ENCODE assay signal across 8 cellular contexts in the genomic region with DNA sequence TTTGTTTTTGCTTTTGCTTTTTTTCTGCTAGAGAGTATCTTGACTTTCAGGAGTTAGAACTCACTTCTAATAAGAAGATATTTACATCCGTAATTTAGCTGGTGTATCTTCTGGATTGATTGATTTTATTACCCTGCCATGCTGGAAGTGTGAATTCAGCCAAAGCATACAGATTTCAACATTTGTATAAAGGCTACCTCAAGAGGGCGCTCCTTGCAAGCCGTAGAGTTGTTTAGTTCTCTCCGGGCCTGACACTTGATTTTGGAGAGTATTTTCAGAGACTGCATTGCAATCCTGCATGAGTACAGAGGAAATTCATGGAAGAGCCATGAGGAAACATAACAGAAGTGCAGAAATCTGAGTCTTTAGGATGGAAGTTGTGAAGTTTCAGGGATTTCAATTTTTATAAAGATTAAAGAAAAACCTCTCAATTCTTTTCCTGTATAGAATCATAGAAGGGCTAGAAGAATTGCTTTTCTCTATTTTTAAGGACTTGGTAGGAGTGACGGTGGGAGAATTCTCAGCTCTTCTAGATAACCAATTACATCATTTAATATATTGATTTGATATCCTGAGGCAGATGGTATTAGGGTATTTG.
DNase-seq lines count a peak whose midpoint lies in the region; ATAC-seq and TF ChIP-seq lines count a peak whose summit lies in the region.

No MANE protein-coding gene starts in this region.

- H3K4me1 Mint-ChIP-seq in mesothelial cell of epicardium: peaks cover 30% of the 10 kb centered on the region
- peaks cover 12% of the 10 kb centered on the region for H3K4me1 Mint-ChIP-seq in stimulated activated effector memory CD8-positive, alpha-beta T cell treated with anti-CD3 and anti-CD28 coated beads, Interleukin-12 subunit alpha, Interleukin-12 subunit beta, amount 100 ng/mL, for 72 hours

- H3K4me3 Mint-ChIP-seq in mesothelial cell of epicardium: no peak overlapping the region
- H3K4me3 Mint-ChIP-seq in stimulated activated effector memory CD8-positive, alpha-beta T cell treated with anti-CD3 and anti-CD28 coated beads, Interleukin-12 subunit alpha, Interleukin-12 subunit beta, amount 100 ng/mL, for 72 hours: no peak overlapping the region

- H3K27ac Mint-ChIP-seq in mesothelial cell of epicardium: no peak overlapping the region
- H3K27ac Mint-ChIP-seq in stimulated activated effector memory CD8-positive, alpha-beta T cell treated with anti-CD3 and anti-CD28 coated beads, Interleukin-12 subunit alpha, Interleukin-12 subunit beta, amount 100 ng/mL, for 72 hours: no peak overlapping the region

- H3K36me3 Mint-ChIP-seq in mesothelial cell of epicardium: no peaks in the 10 kb centered on the region
- no peaks in the 10 kb centered on the region for H3K36me3 Mint-ChIP-seq in stimulated activated effector memory CD8-positive, alpha-beta T cell treated with anti-CD3 and anti-CD28 coated beads, Interleukin-12 subunit alpha, Interleukin-12 subunit beta, amount 100 ng/mL, for 72 hours

- ATAC-seq in HG03280 (IDR thresholded peaks at IDR 0.05; ENCODE audit: unreplicated experiment): peak; percentile 70
- ATAC-seq in stimulated activated effector memory CD8-positive, alpha-beta T cell treated with anti-CD3 and anti-CD28 coated beads, Interleukin-12 subunit alpha, Interleukin-12 subunit beta, amount 100 ng/mL, for 72 hours: peak; percentile 69

- no peaks in the 10 kb centered on the region for H3K27me3 Mint-ChIP-seq in mesothelial cell of epicardium (ENCODE audit: low read depth)

- TF ChIP-seq CTCF in mesothelial cell of epicardium (IDR thresholded peaks at IDR 0.05; ENCODE audit: unreplicated experiment): peak; percentile 81

- DNase-seq in NCI-H187 (lab: John Stamatoyannopoulos, UW) (peak; percentile 6 to 12), NCI-H187 treated with DMSO at 0.1 percent for 48 hours (lab: John Stamatoyannopoulos, UW) (no peak), NCI-H526 treated with DMSO at 0.1 percent for 48 hours (lab: John Stamatoyannopoulos, UW) (peak; percentile 46), mesothelial cell of epicardium (ENCODE audit: low spot score in 2 of 2, unreplicated experiment in 2 of 2) (peak in 1 of 2 experiments; percentile 64)
- peak; percentile 55 for DNase-seq in activated CD4-positive, alpha-beta T cell treated with anti-CD3 and anti-CD28 coated beads, Interleukin-2, amount 50 U/mL, for 1 hour
- peak; percentile 53 for DNase-seq in effector CD4-positive, alpha-beta T cell
- peak; percentile 55 to 78 for DNase-seq in stimulated activated effector memory CD8-positive, alpha-beta T cell treated with anti-CD3 and anti-CD28 coated beads, Interleukin-12 subunit alpha, Interleukin-12 subunit beta, amount 100 ng/mL, for 72 hours (ENCODE audit: low spot score in 2 of 2)

- H3K9me3 Mint-ChIP-seq in mesothelial cell of epicardium: no peaks in the 10 kb centered on the region
- no peaks in the 10 kb centered on the region for H3K9me3 Mint-ChIP-seq in stimulated activated effector memory CD8-positive, alpha-beta T cell treated with anti-CD3 and anti-CD28 coated beads, Interleukin-12 subunit alpha, Interleukin-12 subunit beta, amount 100 ng/mL, for 72 hours
